ENCODE assay signal across 8 cellular contexts in genomic region chr2:197286805-197287595, GRCh38. TPM values are rescaled to one million over a fixed set of nuclear protein-coding genes. Genes with fewer than 3 reads are reported as not detected.
A peak's percentile ranks its signal among the peaks of the same experiment; 100 is the strongest.
DNase-seq lines count a peak whose midpoint lies in the region; ATAC-seq and TF ChIP-seq lines count a peak whose summit lies in the region.

No MANE protein-coding gene starts in this region.

- no peak overlapping the region for H3K9ac ChIP-seq in colonic mucosa (ENCODE audit: low read depth in 2 of 2, low read length in 2 of 2)

- H3K4me1 ChIP-seq in RWPE2 (ENCODE audit: insufficient read depth, poor library complexity, severe bottlenecking) (no peaks in the 10 kb centered on the region), colonic mucosa (no peaks in the 10 kb centered on the region)

- no peaks in the 10 kb centered on the region for H3K27me3 ChIP-seq in RWPE2 (ENCODE audit: insufficient read depth, poor library complexity, severe bottlenecking)
- H3K27me3 ChIP-seq in colonic mucosa: no peaks in the 10 kb centered on the region
- no peaks in the 10 kb centered on the region for H3K27me3 ChIP-seq in WERI-Rb-1 (ENCODE audit: insufficient read depth, low read depth, severe bottlenecking)

- DNase-seq in AG08395 (ENCODE audit: low spot score) (peak; percentile 94), RWPE2 (ENCODE audit: low spot score) (no peak), colonic mucosa (peak; percentile 41), myocyte (ENCODE audit: low read depth) (peak; percentile 66), WERI-Rb-1 (no peak), epidermal melanocyte (ENCODE audit: insufficient read length, low spot score) (no peak)

- no peaks in the 10 kb centered on the region for H3K36me3 ChIP-seq in RWPE2 (ENCODE audit: low read depth)
- no peaks in the 10 kb centered on the region for H3K36me3 ChIP-seq in colonic mucosa
- H3K36me3 ChIP-seq in WERI-Rb-1: no peaks in the 10 kb centered on the region

- intact Hi-C loops in colonic mucosa (cut with DNase I): no loop called here

- ATAC-seq in GM18861 (IDR thresholded peaks at IDR 0.05; ENCODE audit: unreplicated experiment) (peak; percentile 89), HG03095 (IDR thresholded peaks at IDR 0.05; ENCODE audit: unreplicated experiment) (peak; percentile 91), RWPE2 (ENCODE audit: low read depth) (peak; percentile 99)

- H3K4me3 ChIP-seq in RWPE2 (ENCODE audit: severe bottlenecking) (no peak overlapping the region), colonic mucosa (no peak overlapping the region), WERI-Rb-1 (ENCODE audit: low read depth, low read length) (no peak overlapping the region)

- H3K9me3 ChIP-seq in RWPE2 (ENCODE audit: severe bottlenecking) (no peaks in the 10 kb centered on the region), colonic mucosa (no peaks in the 10 kb centered on the region), WERI-Rb-1 (ENCODE audit: severe bottlenecking) (no peaks in the 10 kb centered on the region)

- no peak for TF ChIP-seq CTCF in RWPE2 (IDR thresholded peaks at IDR 0.05; ENCODE audit: poor library complexity, severe bottlenecking)
- no peak for TF ChIP-seq CTCF in colonic mucosa (IDR thresholded peaks at IDR 0.05)
- no peak for TF ChIP-seq CTCF in WERI-Rb-1 (IDR thresholded peaks at IDR 0.05; ENCODE audit: low read depth, low read length)

- H3K27ac ChIP-seq in RWPE2 (ENCODE audit: poor library complexity, severe bottlenecking) (no peak overlapping the region), colonic mucosa (no peak overlapping the region), WERI-Rb-1 (no peak overlapping the region)

RNA-seq across cellular contexts. Expression of gene ANKRD44, which starts 23.6 kb away (rescaled TPM):
- total RNA-seq in colonic mucosa (1 to 10 TPM; 7.0 to 7.9 TPM), myocyte (6.0 and 9.7 TPM in 2 replicates)
- polyA plus RNA-seq in myocyte (2012): 14.6 TPM

Comparison
In these comparisons a context has a peak if more than half of its experiments do, and no peak if none do; other contexts are left out.
1. DNase-seq: peak in AG08395 (single experiment), colonic mucosa (single experiment) and myocyte (single experiment); none in RWPE2 (single experiment), WERI-Rb-1 (single experiment) and epidermal melanocyte (single experiment).
2. Peak in every context shown above with its lines, with median percentiles within 50 percentile points of each other: ATAC-seq.